In genomic region chr1:180923024-180923841, GRCh38 we compare ENCODE assay signal across 10 cellular contexts. TPM values are rescaled to one million over a fixed set of nuclear protein-coding genes. Genes with fewer than 3 reads are reported as not detected.
A peak's percentile ranks its signal among the peaks of the same experiment; 100 is the strongest.
DNase-seq lines count a peak whose midpoint lies in the region; ATAC-seq and TF ChIP-seq lines count a peak whose summit lies in the region.
"Had no signal": no experiment of that assay in that cellular context is flagged by ENCODE, and none has a peak within 500 bp of the region (broad histone marks: within the 10 kb centered on the region; RNA-seq: fewer than 3 reads in every experiment).

No MANE protein-coding gene starts in this region.

- H3K9me3 ChIP-seq in mesodermal cell (ENCODE audit: control insufficient read depth, low read length): no peaks in the 10 kb centered on the region

- H3K27ac ChIP-seq in mesodermal cell (ENCODE audit: low read depth, low read length, severe bottlenecking): peak overlapping the region; percentile 72

- no peak overlapping the region for H3K4me3 Mint-ChIP-seq in chondrocyte (ENCODE audit: unreplicated experiment)
- H3K4me3 Mint-ChIP-seq: dendritic cell treated with granulocyte-macrophage colony-stimulating factor and Interleukin-4, amounts not matched to agents 40 ng/mL and 50 ng/mL, for 4 days; memory B cell had no signal

- ATAC-seq in GM18861 (IDR thresholded peaks at IDR 0.05; ENCODE audit: unreplicated experiment): peak; percentile 32
- ATAC-seq in HG03135 (IDR thresholded peaks at IDR 0.05; ENCODE audit: unreplicated experiment): no peak

- no peaks in the 10 kb centered on the region for H3K27me3 Mint-ChIP-seq in chondrocyte (ENCODE audit: low read depth)

- no peaks in the 10 kb centered on the region for H3K36me3 ChIP-seq in mesodermal cell (ENCODE audit: control insufficient read depth, insufficient read depth, low read length)

- H3K4me1 Mint-ChIP-seq in chondrocyte (ENCODE audit: low read depth): peaks cover 49% of the 10 kb centered on the region

- H3K4me3 ChIP-seq in mesodermal cell (ENCODE audit: extremely low read depth, insufficient read depth, low read length, poor library complexity, severe bottlenecking): no peak overlapping the region

- H3K9me3 Mint-ChIP-seq in chondrocyte (ENCODE audit: low read depth): no peaks in the 10 kb centered on the region
- H3K9me3 Mint-ChIP-seq: dendritic cell treated with granulocyte-macrophage colony-stimulating factor and Interleukin-4, amounts not matched to agents 40 ng/mL and 50 ng/mL, for 4 days; memory B cell had no signal

- peaks cover 20% of the 10 kb centered on the region for H3K4me1 ChIP-seq in mesodermal cell (ENCODE audit: control insufficient read depth, insufficient read depth, low read length, poor library complexity, severe bottlenecking)

- no peaks in the 10 kb centered on the region for H3K36me3 Mint-ChIP-seq in chondrocyte (ENCODE audit: low read depth)
- H3K36me3 Mint-ChIP-seq: memory B cell had no signal

- 20 to 23% methylated on average over 5 to 8 of the region's 13 CpGs for WGBS in mesodermal cell (ENCODE audit: insufficient coverage in 2 of 2), 2 experiments

- no peak for TF ChIP-seq CTCF in chondrocyte (IDR thresholded peaks at IDR 0.05)

- no peak overlapping the region for H3K27ac Mint-ChIP-seq in chondrocyte (ENCODE audit: unreplicated experiment)
- H3K27ac Mint-ChIP-seq: dendritic cell treated with granulocyte-macrophage colony-stimulating factor and Interleukin-4, amounts not matched to agents 40 ng/mL and 50 ng/mL, for 4 days; memory B cell had no signal

- DNase-seq in LoVo (ENCODE audit: low spot score) (peak; percentile 15), chondrocyte (ENCODE audit: low spot score) (peak; percentile 75), NCI-H128 (lab: John Stamatoyannopoulos, UW; ENCODE audit: unreplicated experiment) (no peak), NOMO-1 (lab: John Stamatoyannopoulos, UW; ENCODE audit: unreplicated experiment in 2 of 2) (no peak), G401 (ENCODE audit: low spot score) (no peak)

- in situ Hi-C loops in G401 (cut with HindIII; ENCODE audit: low sequenced_read_pairs): no loop called here

RNA-seq across cellular contexts. Expression of gene KIAA1614, which starts 10.5 kb away (rescaled TPM):
- 5.3 to 8.4 TPM (median 8.2 TPM) in 3 replicates for total RNA-seq in chondrocyte
- polyA plus RNA-seq in mesodermal cell (2013, experiment 1 of 2): 1.2 TPM
- polyA plus RNA-seq in mesodermal cell (2013, experiment 2 of 2): 1.4 TPM
- 0.07 and 0.31 TPM in 2 replicates for total RNA-seq in G401 (2014; rRNA removed; shearing (Covaris generic))

Comparison
In these comparisons a context has a peak if more than half of its experiments do, and no peak if none do; other contexts are left out.
1. DNase-seq: peak in LoVo (single experiment) and chondrocyte (single experiment); none in NCI-H128 (single experiment), NOMO-1 (0 of 2) and G401 (single experiment).